ENCODE assay signal across 8 cellular contexts in genomic region chr18:51193621-51194287, GRCh38. TPM values are rescaled to one million over a fixed set of nuclear protein-coding genes. Genes with fewer than 3 reads are reported as not detected.
DNase-seq lines count a peak whose midpoint lies in the region; ATAC-seq and TF ChIP-seq lines count a peak whose summit lies in the region.

No MANE protein-coding gene starts in this region.

- H3K27me3 Mint-ChIP-seq in mesothelial cell of epicardium (ENCODE audit: low read depth): no peaks in the 10 kb centered on the region

- intact Hi-C loops in body of pancreas (cut with DNase I): no loop called here

- H3K36me3 Mint-ChIP-seq in mesothelial cell of epicardium: no peaks in the 10 kb centered on the region

- no peaks in the 10 kb centered on the region for H3K9me3 ChIP-seq in HUES6 (ENCODE audit: control insufficient read depth, insufficient read depth, low read depth, low read length)
- H3K9me3 ChIP-seq in body of pancreas: no peaks in the 10 kb centered on the region

- no peak for TF ChIP-seq CTCF in BJ (IDR thresholded peaks at IDR 0.05; ENCODE audit: insufficient read depth, low read depth, low read length)
- no peak for TF ChIP-seq CTCF in body of pancreas (IDR thresholded peaks at IDR 0.05)
- no peak for TF ChIP-seq CTCF in mesothelial cell of epicardium (IDR thresholded peaks at IDR 0.05; ENCODE audit: unreplicated experiment)

- H3K27ac ChIP-seq in HUES6 (ENCODE audit: low read depth, low read length) (no peak overlapping the region), body of pancreas (peak overlapping the region in 3 of 4 donors; percentile 35 to 98 (median 95))

- CTCF ChIA-PET in BJ (lab: Yijun Ruan, JAX): no interaction called here

- H3K36me3 ChIP-seq in BJ (ENCODE audit: control insufficient read depth, insufficient read depth, low read length) (no peaks in the 10 kb centered on the region), HUES6 (ENCODE audit: control insufficient read depth, insufficient read depth, low read length) (peaks cover 26% of the 10 kb centered on the region), body of pancreas (replicated peaks in 1 of 2; ENCODE audit: insufficient read depth in 1 of 2, low read depth in 2 of 2) (no peaks in the 10 kb centered on the region)

- H3K4me3 Mint-ChIP-seq in mesothelial cell of epicardium: peak overlapping the region; percentile 98

- H3K27me3 ChIP-seq in BJ (ENCODE audit: control insufficient read depth, insufficient read depth, low read length) (no peaks in the 10 kb centered on the region), HUES6 (ENCODE audit: control insufficient read depth, insufficient read depth, low read length) (no peaks in the 10 kb centered on the region), body of pancreas (no peaks in the 10 kb centered on the region)

- H3K4me1 Mint-ChIP-seq in mesothelial cell of epicardium: peaks cover 49% of the 10 kb centered on the region

- H3K4me3 ChIP-seq in BJ (ENCODE audit: low read depth, low read length): 0 out of 2 replicates have a peak overlapping the region, but pooled peaks have one; percentile 11
- peak overlapping the region; percentile 96 for H3K4me3 ChIP-seq in HUES6 (ENCODE audit: low read depth, low read length)
- H3K4me3 ChIP-seq in body of pancreas: no peak overlapping the region

- H3K4me1 ChIP-seq in HUES6 (ENCODE audit: control insufficient read depth, insufficient read depth, low read length) (peaks cover 43% of the 10 kb centered on the region), body of pancreas (peaks cover 51% of the 10 kb centered on the region)

- no peaks in the 10 kb centered on the region for H3K9me3 Mint-ChIP-seq in mesothelial cell of epicardium

- DNase-seq in BJ (ENCODE audit: low read depth): peak; percentile 27
- no peak for DNase-seq in body of pancreas
- no peak for DNase-seq in mesothelial cell of epicardium (ENCODE audit: low spot score in 2 of 2, unreplicated experiment in 2 of 2)
- DNase-seq in NCI-H1417 treated with DMSO at 0.1 percent for 48 hours (lab: John Stamatoyannopoulos, UW): no peak
- DNase-seq in effector CD4-positive, alpha-beta T cell: no peak

- H3K9ac ChIP-seq in HUES6 (ENCODE audit: low read length): no peak overlapping the region

- TF ChIP-seq POLR2A in body of pancreas (IDR thresholded peaks at IDR 0.05): no peak

- POLR2A ChIA-PET in BJ (lab: Charles Lee): no interaction called here

- H3K27ac Mint-ChIP-seq in mesothelial cell of epicardium: peak overlapping the region; percentile 88

- WGBS in body of pancreas, 2 donors: 9 to 19% methylated on average over 5 of the region's 5 CpGs

- no peak for ATAC-seq in body of pancreas
- ATAC-seq in HG02588 (IDR thresholded peaks at IDR 0.05; ENCODE audit: unreplicated experiment): no peak
- no peak for ATAC-seq in GM18520 (IDR thresholded peaks at IDR 0.05; ENCODE audit: unreplicated experiment)

RNA-seq across cellular contexts. Expression of gene MEX3C, which starts 3.7 kb away (rescaled TPM):
- polyA plus RNA-seq in BJ (2011; rRNA removed): 34.4 and 51.1 TPM in 2 replicates
- polyA minus RNA-seq in BJ (2011; rRNA and poly(A)+ RNA removed): 26.3 and 26.7 TPM in 2 replicates
- total RNA-seq in body of pancreas (10 to 100 TPM; 16.5 to 16.6 TPM), mesothelial cell of epicardium (88.9 to 94.2 TPM (median 92.5 TPM) in 3 replicates)

Comparison
In these comparisons a context has a peak if more than half of its experiments do, and no peak if none do; other contexts are left out.
1. H3K4me3 ChIP-seq: peak in BJ (single experiment) and HUES6 (single experiment); none in body of pancreas (0 of 2).